ENCODE assay signal across 12 cellular contexts in genomic region chr18:3254725-3255124, GRCh38. TPM values are rescaled to one million over a fixed set of nuclear protein-coding genes. Genes with fewer than 3 reads are reported as not detected.
A peak's percentile ranks its signal among the peaks of the same experiment; 100 is the strongest.
DNase-seq lines count a peak whose midpoint lies in the region; ATAC-seq and TF ChIP-seq lines count a peak whose summit lies in the region.
"Had no signal": no experiment of that assay in that cellular context is flagged by ENCODE, and none has a peak within 500 bp of the region (broad histone marks: within the 10 kb centered on the region; RNA-seq: fewer than 3 reads in every experiment).

No MANE protein-coding gene starts in this region.

- DNase-seq in stimulated activated naive CD8-positive, alpha-beta T cell treated with anti-CD3 and anti-CD28 coated beads, Interleukin-15, Interleukin-2, amounts not matched to agents 100 U/mL and 50 U/mL, for 24 hours, result no peak
- no peak for DNase-seq in activated naive CD8-positive, alpha-beta T cell treated with anti-CD3 and anti-CD28 coated beads for 36 hours
- peak; percentile 68 for DNase-seq in myocyte (ENCODE audit: low read depth)
- no peak for DNase-seq in activated CD4-positive, CD25-positive, alpha-beta regulatory T cell (lab: John Stamatoyannopoulos, UW)
- DNase-seq in NCI-H1694 (lab: John Stamatoyannopoulos, UW), result no peak
- DNase-seq in upper lobe of right lung, result no peak
- no peak for DNase-seq in cerebellum (ENCODE audit: low spot score)
- DNase-seq: esophagus squamous epithelium; NCI-H1105; stimulated activated CD8-positive, alpha-beta memory T cell treated with anti-CD3 and anti-CD28 coated beads, Interleukin-4, amount 100 ng/mL, for 48 hours had no signal

- H3K4me1 ChIP-seq in upper lobe of right lung, result peaks cover 61% of the 10 kb centered on the region

- no peaks in the 10 kb centered on the region for H3K27me3 ChIP-seq in upper lobe of right lung
- H3K27me3 ChIP-seq: esophagus squamous epithelium had no signal

- no peak overlapping the region for H3K27ac ChIP-seq in upper lobe of right lung
- H3K27ac ChIP-seq: parathyroid adenoma had no signal

- ATAC-seq in stimulated activated naive CD8-positive, alpha-beta T cell treated with anti-CD3 and anti-CD28 coated beads, Interleukin-15, Interleukin-2, amounts not matched to agents 100 U/mL and 50 U/mL, for 24 hours, result no peak
- ATAC-seq in upper lobe of right lung, result no peak

- no peak overlapping the region for H3K4me3 Mint-ChIP-seq in stimulated activated naive CD8-positive, alpha-beta T cell treated with anti-CD3 and anti-CD28 coated beads, Interleukin-15, Interleukin-2, amounts not matched to agents 100 ng/mL and 50 ng/mL, for 24 hours
- no peak overlapping the region for H3K4me3 Mint-ChIP-seq in activated naive CD8-positive, alpha-beta T cell treated with anti-CD3 and anti-CD28 coated beads for 36 hours

- peaks cover 91% of the 10 kb centered on the region for H3K36me3 Mint-ChIP-seq in stimulated activated naive CD8-positive, alpha-beta T cell treated with anti-CD3 and anti-CD28 coated beads, Interleukin-15, Interleukin-2, amounts not matched to agents 100 ng/mL and 50 ng/mL, for 24 hours (ENCODE audit: low read depth)
- H3K36me3 Mint-ChIP-seq in activated naive CD8-positive, alpha-beta T cell treated with anti-CD3 and anti-CD28 coated beads for 36 hours, result peaks cover 64% of the 10 kb centered on the region

- H3K9me3 Mint-ChIP-seq in stimulated activated naive CD8-positive, alpha-beta T cell treated with anti-CD3 and anti-CD28 coated beads, Interleukin-15, Interleukin-2, amounts not matched to agents 100 ng/mL and 50 ng/mL, for 24 hours, result no peaks in the 10 kb centered on the region
- H3K9me3 Mint-ChIP-seq in activated naive CD8-positive, alpha-beta T cell treated with anti-CD3 and anti-CD28 coated beads for 36 hours, result no peaks in the 10 kb centered on the region

- H3K9me3 ChIP-seq in upper lobe of right lung, result no peaks in the 10 kb centered on the region
- H3K9me3 ChIP-seq: esophagus squamous epithelium had no signal

- intact Hi-C loops in upper lobe of right lung (cut with DNase I), result no loop called here

- H3K27me3 Mint-ChIP-seq in stimulated activated naive CD8-positive, alpha-beta T cell treated with anti-CD3 and anti-CD28 coated beads, Interleukin-15, Interleukin-2, amounts not matched to agents 100 ng/mL and 50 ng/mL, for 24 hours, result no peaks in the 10 kb centered on the region
- H3K27me3 Mint-ChIP-seq in activated naive CD8-positive, alpha-beta T cell treated with anti-CD3 and anti-CD28 coated beads for 36 hours, result no peaks in the 10 kb centered on the region

- peaks cover 96% of the 10 kb centered on the region for H3K4me1 Mint-ChIP-seq in stimulated activated naive CD8-positive, alpha-beta T cell treated with anti-CD3 and anti-CD28 coated beads, Interleukin-15, Interleukin-2, amounts not matched to agents 100 ng/mL and 50 ng/mL, for 24 hours (ENCODE audit: low read depth)
- peaks cover 77% of the 10 kb centered on the region for H3K4me1 Mint-ChIP-seq in activated naive CD8-positive, alpha-beta T cell treated with anti-CD3 and anti-CD28 coated beads for 36 hours

- H3K27ac Mint-ChIP-seq in stimulated activated naive CD8-positive, alpha-beta T cell treated with anti-CD3 and anti-CD28 coated beads, Interleukin-15, Interleukin-2, amounts not matched to agents 100 ng/mL and 50 ng/mL, for 24 hours, result peak overlapping the region; percentile 23
- peak overlapping the region; percentile 77 for H3K27ac Mint-ChIP-seq in activated naive CD8-positive, alpha-beta T cell treated with anti-CD3 and anti-CD28 coated beads for 36 hours

- peaks cover 73% of the 10 kb centered on the region for H3K36me3 ChIP-seq in upper lobe of right lung

- no peak overlapping the region for H3K4me3 ChIP-seq in upper lobe of right lung
- H3K4me3 ChIP-seq: esophagus squamous epithelium had no signal

- no peak for TF ChIP-seq CTCF in upper lobe of right lung (IDR thresholded peaks at IDR 0.05)

RNA-seq across cellular contexts. Expression of gene MYL12A, which starts 7.1 kb away (rescaled TPM):
- 100 to 1,000 TPM; 316 to 321 TPM for total RNA-seq in activated naive CD8-positive, alpha-beta T cell treated with anti-CD3 and anti-CD28 coated beads for 36 hours
- total RNA-seq in myocyte, result 680 and 760 TPM in 2 replicates
- polyA plus RNA-seq in myocyte (2012), result 776 TPM
- total RNA-seq in upper lobe of right lung, result 571 TPM
- total RNA-seq in cerebellum, result 54.7 TPM

RNA-seq across cellular contexts. Expression of gene MYL12B, which starts 7.2 kb away (rescaled TPM):
- total RNA-seq in activated naive CD8-positive, alpha-beta T cell treated with anti-CD3 and anti-CD28 coated beads for 36 hours, result 100 to 1,000 TPM; 234 to 235 TPM
- total RNA-seq in myocyte, result 284 and 330 TPM in 2 replicates
- polyA plus RNA-seq in myocyte (2012), result 624 TPM
- 368 TPM for total RNA-seq in upper lobe of right lung
- total RNA-seq in cerebellum, result 95.0 TPM

RNA-seq across cellular contexts. Expression of gene MYOM1, which starts 35.0 kb away (rescaled TPM):
- under 1 TPM; 0.60 to 0.82 TPM for total RNA-seq in activated naive CD8-positive, alpha-beta T cell treated with anti-CD3 and anti-CD28 coated beads for 36 hours
- total RNA-seq in myocyte (39.9 and 120 TPM in 2 replicates), upper lobe of right lung (2.5 TPM), cerebellum (3.7 TPM)
- 22.3 TPM for polyA plus RNA-seq in myocyte (2012)
